In the genomic region with DNA sequence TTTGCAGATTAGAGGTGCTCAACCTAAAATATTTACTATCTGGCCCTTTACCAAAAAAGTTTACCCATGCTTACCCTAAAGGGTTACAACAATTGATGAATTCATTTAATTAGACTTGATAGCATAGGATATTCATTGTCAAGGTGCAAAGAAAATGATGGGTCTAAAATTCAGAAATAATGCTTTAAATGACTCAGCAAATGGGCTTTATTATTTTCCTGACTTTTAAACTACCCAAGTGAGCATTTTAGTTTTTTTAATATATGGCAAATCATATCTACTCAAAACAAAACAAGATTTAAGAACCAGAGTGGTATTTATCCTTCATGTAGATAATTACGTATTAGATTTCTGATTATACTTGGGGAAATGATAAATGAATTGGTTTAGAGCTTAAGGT, we compare ENCODE assay signal across 11 cellular contexts.
"Had no signal": no experiment of that assay in that cellular context is flagged by ENCODE, and none has a peak within 500 bp of the region (broad histone marks: within the 10 kb centered on the region; RNA-seq: fewer than 3 reads in every experiment).

No MANE protein-coding gene starts in this region.

- H3K4me3 ChIP-seq: GM23248, GM23338, HAP-1 had no signal

- FAIRE-seq: H1, H54 had no signal

- H3K9ac ChIP-seq: GM23248 had no signal

- H3K36me3 ChIP-seq: HAP-1 had no signal

- H2AFZ ChIP-seq: GM23248, GM23338 had no signal

- H3K9me3 ChIP-seq: HAP-1 had no signal

- DNase-seq: GM23248, GOT3, H7, H9, HCEC 1CT, HFFc6 had no signal

- H3K27ac ChIP-seq: GM23248 had no signal

- ATAC-seq: HCT116 had no signal
